Comparison of ENCODE assay signal across 16 cellular contexts in the genomic region with DNA sequence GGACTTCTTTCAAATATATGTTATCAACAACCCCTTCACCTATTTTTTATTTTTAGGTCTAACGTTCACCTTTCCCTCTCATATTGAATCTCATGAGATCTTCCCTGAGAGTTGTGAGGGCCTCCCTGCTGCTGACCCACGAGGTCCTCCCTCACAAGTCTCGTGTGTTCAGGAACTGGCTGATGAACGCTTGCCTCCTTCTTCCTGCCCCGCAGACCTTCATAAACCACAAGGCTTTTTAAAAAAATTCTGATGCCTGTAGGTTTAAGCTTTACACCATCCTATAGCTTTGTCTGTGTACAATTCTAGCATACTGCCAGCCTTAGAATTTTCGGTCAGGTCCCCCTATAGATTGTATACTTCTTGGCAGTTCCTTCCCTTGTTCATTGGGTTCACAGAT. TPM values are rescaled to one million over a fixed set of nuclear protein-coding genes. Genes with fewer than 3 reads are reported as not detected.
DNase-seq lines count a peak whose midpoint lies in the region; ATAC-seq and TF ChIP-seq lines count a peak whose summit lies in the region.
"Had no signal": no experiment of that assay in that cellular context is flagged by ENCODE, and none has a peak within 500 bp of the region (broad histone marks: within the 10 kb centered on the region; RNA-seq: fewer than 3 reads in every experiment).

No MANE protein-coding gene starts in this region.

- no peaks in the 10 kb centered on the region for H4K20me1 ChIP-seq in OCI-LY1 (ENCODE audit: insufficient read depth, low read length)

- intact Hi-C loops in activated CD4-positive, alpha-beta T cell treated with anti-CD3 and anti-CD28 coated beads for 36 hours (cut with DNase I, micrococcal nuclease) = no loop called here

- H2AFZ ChIP-seq in OCI-LY1 (ENCODE audit: low read length) = no peak overlapping the region

- DNase-seq in activated CD4-positive, alpha-beta T cell treated with anti-CD3 and anti-CD28 coated beads for 36 hours = no peak
- DNase-seq in activated CD4-positive, alpha-beta T cell treated with anti-CD3 and anti-CD28 coated beads, Interleukin-2, amount 50 U/mL, for 1 hour = no peak
- DNase-seq in brain microvascular endothelial cell = no peak
- DNase-seq in NCI-H345 (lab: John Stamatoyannopoulos, UW) = no peak
- DNase-seq in CD1c-positive myeloid dendritic cell (ENCODE audit: extremely low spot score) = no peak
- DNase-seq: activated CD4-positive, alpha-beta T cell treated with anti-CD3 and anti-CD28 coated beads, Interleukin-2, amount 50 U/mL, for 4 hours; anterior cingulate cortex; effector CD8-positive, alpha-beta T cell; NCI-H2081; stimulated activated CD4-positive, alpha-beta T cell treated with anti-CD3 and anti-CD28 coated beads, Interleukin-12 subunit alpha, Interleukin-12 subunit beta, amount 100 ng/mL, for 4 hours; upper lobe of right lung had no signal

- peak overlapping the region; percentile 94 for H3K27ac Mint-ChIP-seq in activated CD4-positive, alpha-beta T cell treated with anti-CD3 and anti-CD28 coated beads for 36 hours

- H3K27ac ChIP-seq in OCI-LY1 (ENCODE audit: low read depth, low read length, poor library complexity, severe bottlenecking) (peak overlapping the region; percentile 85), brain microvascular endothelial cell (peak overlapping the region; percentile 94), skeletal muscle tissue (ENCODE audit: low read depth, low read length) (peak overlapping the region; percentile 33)
- H3K27ac ChIP-seq: foreskin keratinocyte, upper lobe of right lung had no signal

- H3K4me3 ChIP-seq in OCI-LY1 (ENCODE audit: low read depth, low read length, poor library complexity, severe bottlenecking) = no peak overlapping the region
- H3K4me3 ChIP-seq in brain microvascular endothelial cell (ENCODE audit: low read depth, low read length) = no peak overlapping the region
- no peak overlapping the region for H3K4me3 ChIP-seq in skeletal muscle tissue (ENCODE audit: low read length in 3 of 3)
- H3K4me3 ChIP-seq: upper lobe of right lung had no signal

- ATAC-seq in activated CD4-positive, alpha-beta T cell treated with anti-CD3 and anti-CD28 coated beads for 36 hours = no peak
- no peak for ATAC-seq in HG02852 (IDR thresholded peaks at IDR 0.05; ENCODE audit: unreplicated experiment)
- ATAC-seq: foreskin keratinocyte, upper lobe of right lung had no signal

- H3K27me3 Mint-ChIP-seq in activated CD4-positive, alpha-beta T cell treated with anti-CD3 and anti-CD28 coated beads for 36 hours = no peaks in the 10 kb centered on the region
- H3K27me3 Mint-ChIP-seq: IgD-negative memory B cell had no signal

- TF ChIP-seq CTCF in OCI-LY1 (IDR thresholded peaks at IDR 0.05; ENCODE audit: low read length) (no peak), brain microvascular endothelial cell (IDR thresholded peaks at IDR 0.05; ENCODE audit: low read depth, low read length, missing control alignments) (no peak)

- H3K36me3 ChIP-seq in OCI-LY1 (ENCODE audit: insufficient read depth, low read length) = no peaks in the 10 kb centered on the region
- no peaks in the 10 kb centered on the region for H3K36me3 ChIP-seq in brain microvascular endothelial cell (replicated peaks)
- H3K36me3 ChIP-seq in skeletal muscle tissue (ENCODE audit: control insufficient read depth in 3 of 3, insufficient read depth in 3 of 3, low read length in 3 of 3) = no peaks in the 10 kb centered on the region
- H3K36me3 ChIP-seq: upper lobe of right lung had no signal

- H3K9ac ChIP-seq in OCI-LY1 (ENCODE audit: low read length) (no peak overlapping the region), skeletal muscle tissue (ENCODE audit: low read depth in 1 of 3, low read length in 3 of 3) (no peak overlapping the region)

- H3K9me3 Mint-ChIP-seq in activated CD4-positive, alpha-beta T cell treated with anti-CD3 and anti-CD28 coated beads for 36 hours (ENCODE audit: low read depth) = peaks cover 22% of the 10 kb centered on the region

- H3K9me3 ChIP-seq in OCI-LY1 (ENCODE audit: low read length) = peaks cover 6% of the 10 kb centered on the region; the same call in 1 of the 2 replicates
- no peaks in the 10 kb centered on the region for H3K9me3 ChIP-seq in skeletal muscle tissue (ENCODE audit: control insufficient read depth in 3 of 3, low read length in 3 of 3)
- H3K9me3 ChIP-seq: upper lobe of right lung had no signal

- peaks cover 78% of the 10 kb centered on the region for H3K4me1 Mint-ChIP-seq in activated CD4-positive, alpha-beta T cell treated with anti-CD3 and anti-CD28 coated beads for 36 hours

- POLR2A ChIA-PET in activated CD4-positive, alpha-beta T cell treated with anti-CD3 and anti-CD28 coated beads for 36 hours (lab: Charles Lee) = no interaction called here

- H3F3A ChIP-seq in OCI-LY1 (ENCODE audit: insufficient read depth, low read length) = no peaks in the 10 kb centered on the region

- H3K27me3 ChIP-seq in OCI-LY1 (ENCODE audit: insufficient read depth, low read length) (no peaks in the 10 kb centered on the region), brain microvascular endothelial cell (replicated peaks) (no peaks in the 10 kb centered on the region), skeletal muscle tissue (ENCODE audit: control insufficient read depth in 3 of 3, insufficient read depth in 3 of 3, low read length in 3 of 3) (no peaks in the 10 kb centered on the region)
- H3K27me3 ChIP-seq: foreskin keratinocyte, upper lobe of right lung had no signal

- no peak overlapping the region for H3K4me3 Mint-ChIP-seq in activated CD4-positive, alpha-beta T cell treated with anti-CD3 and anti-CD28 coated beads for 36 hours

- H3K36me3 Mint-ChIP-seq in activated CD4-positive, alpha-beta T cell treated with anti-CD3 and anti-CD28 coated beads for 36 hours (ENCODE audit: low read depth) = peaks cover 21% of the 10 kb centered on the region

- H3K4me1 ChIP-seq in OCI-LY1 (ENCODE audit: insufficient read depth, low read length, severe bottlenecking) (peaks cover 33% of the 10 kb centered on the region), skeletal muscle tissue (ENCODE audit: control insufficient read depth in 3 of 3, insufficient read depth in 3 of 3, low read length in 3 of 3) (peaks cover 0 to 9% (median 0%) of the 10 kb centered on the region in 3 donors)

- H3K79me2 ChIP-seq in OCI-LY1 (ENCODE audit: insufficient read depth, low read length) = no peaks in the 10 kb centered on the region

- H3K4me2 ChIP-seq in OCI-LY1 (ENCODE audit: low read length) = no peak overlapping the region

- H3K9me2 ChIP-seq in OCI-LY1 (ENCODE audit: low read depth, low read length) = no peaks in the 10 kb centered on the region

- in situ Hi-C loops in brain microvascular endothelial cell (cut with HindIII; ENCODE audit: low pct_ligation_motif_present, low sequenced_read_pairs) = no loop called here

- CTCF ChIA-PET in activated CD4-positive, alpha-beta T cell treated with anti-CD3 and anti-CD28 coated beads for 36 hours (lab: Charles Lee) = no interaction called here

RNA-seq across cellular contexts. Expression of a gene that starts 50.5 kb away (rescaled TPM):
- total RNA-seq in activated CD4-positive, alpha-beta T cell treated with anti-CD3 and anti-CD28 coated beads for 36 hours = 1 to 10 TPM; 5.1 to 6.8 TPM
- total RNA-seq in skeletal muscle tissue = 6.8 TPM

Comparison
In these comparisons a context has a peak if more than half of its experiments do, and no peak if none do; other contexts are left out.
1. H3K27ac ChIP-seq: peak in every context shown above with its lines; median percentile 94 in brain microvascular endothelial cell; 85 in OCI-LY1; 33 in skeletal muscle tissue.